20 cellular contexts compared by ENCODE assay signal in the genomic region with DNA sequence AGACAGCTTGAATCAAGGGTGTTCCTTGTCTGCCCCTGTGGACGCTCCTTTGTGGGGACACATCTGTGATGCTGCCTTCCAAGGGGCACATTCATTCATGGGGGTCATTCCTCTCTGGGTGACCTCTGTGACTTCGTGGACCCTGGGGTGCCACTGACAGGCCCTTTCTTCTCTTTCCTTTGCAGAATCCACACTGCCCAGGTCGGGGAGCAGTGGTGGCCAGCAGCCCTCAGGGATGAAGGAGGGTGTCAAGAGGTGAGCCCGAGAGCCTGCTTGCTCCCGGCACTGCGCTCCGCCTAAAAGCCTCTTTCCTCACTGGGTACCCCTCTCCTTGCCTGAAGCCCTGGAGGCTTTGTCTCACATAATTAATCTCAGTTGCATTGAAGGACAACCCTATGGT. TPM values are rescaled to one million over a fixed set of nuclear protein-coding genes. Genes with fewer than 3 reads are reported as not detected.
DNase-seq lines count a peak whose midpoint lies in the region; ATAC-seq and TF ChIP-seq lines count a peak whose summit lies in the region.
"Had no signal": no experiment of that assay in that cellular context is flagged by ENCODE, and none has a peak within 500 bp of the region (broad histone marks: within the 10 kb centered on the region; RNA-seq: fewer than 3 reads in every experiment).

No MANE protein-coding gene starts in this region.

- intact Hi-C loops in activated CD8-positive, alpha-beta T cell treated with anti-CD3 and anti-CD28 coated beads for 36 hours (cut with micrococcal nuclease), result no loop called here
- intact Hi-C loops in dendritic cell treated with granulocyte-macrophage colony-stimulating factor and Interleukin-4, amounts not matched to agents 40 ng/mL and 50 ng/mL, for 4 days (cut with micrococcal nuclease), result no loop called here
- intact Hi-C loops in posterior vena cava (cut with DNase I), result no loop called here

- H3K9me3 Mint-ChIP-seq in activated CD8-positive, alpha-beta T cell treated with anti-CD3 and anti-CD28 coated beads, Interleukin-2, amount 10 ng/mL, durations not matched to agents 7 days and 5 days (ENCODE audit: insufficient read depth), result no peaks in the 10 kb centered on the region
- no peaks in the 10 kb centered on the region for H3K9me3 Mint-ChIP-seq in activated CD8-positive, alpha-beta T cell treated with anti-CD3 and anti-CD28 coated beads for 36 hours
- H3K9me3 Mint-ChIP-seq in dendritic cell treated with granulocyte-macrophage colony-stimulating factor and Interleukin-4, amounts not matched to agents 40 ng/mL and 50 ng/mL, for 4 days, result no peaks in the 10 kb centered on the region
- H3K9me3 Mint-ChIP-seq: CD4-positive, CD25-positive, alpha-beta regulatory T cell; CD8-positive, alpha-beta memory T cell had no signal

- H3K27me3 Mint-ChIP-seq in activated CD8-positive, alpha-beta T cell treated with anti-CD3 and anti-CD28 coated beads, Interleukin-2, amount 10 ng/mL, durations not matched to agents 7 days and 5 days (ENCODE audit: low read depth), result no peaks in the 10 kb centered on the region
- no peaks in the 10 kb centered on the region for H3K27me3 Mint-ChIP-seq in activated CD8-positive, alpha-beta T cell treated with anti-CD3 and anti-CD28 coated beads for 36 hours
- H3K27me3 Mint-ChIP-seq in dendritic cell treated with granulocyte-macrophage colony-stimulating factor and Interleukin-4, amounts not matched to agents 40 ng/mL and 50 ng/mL, for 4 days, result no peaks in the 10 kb centered on the region
- H3K27me3 Mint-ChIP-seq: CD4-positive, CD25-positive, alpha-beta regulatory T cell; CD8-positive, alpha-beta memory T cell had no signal

- no peak for DNase-seq in activated CD8-positive, alpha-beta T cell treated with anti-CD3 and anti-CD28 coated beads, Interleukin-2, amount 10 ng/mL, durations not matched to agents 7 days and 5 days
- no peak for DNase-seq in activated CD8-positive, alpha-beta T cell treated with anti-CD3 and anti-CD28 coated beads for 36 hours
- peak; percentile 76 for DNase-seq in posterior vena cava (ENCODE audit: low spot score)
- no peak for DNase-seq in AG08395 (ENCODE audit: low spot score)
- no peak for DNase-seq in stimulated activated CD4-positive, alpha-beta T cell treated with anti-CD3 and anti-CD28 coated beads, Interleukin-4, amount 100 ng/mL, for 1 hour
- DNase-seq: C1 segment of cervical spinal cord; CD8-positive, alpha-beta memory T cell; COR-L47; DMS 273 treated with DMSO at 0.1 percent for 48 hours; DMS53; EL; H9 had no signal

- no peak overlapping the region for H3K9ac ChIP-seq in BLaER1

- 0 out of 2 replicates have a peak overlapping the region, but pooled peaks have one; percentile 55 for H3K4me2 ChIP-seq in BLaER1
- H3K4me2 ChIP-seq: A549 had no signal

- no peaks in the 10 kb centered on the region for H3K36me3 Mint-ChIP-seq in activated CD8-positive, alpha-beta T cell treated with anti-CD3 and anti-CD28 coated beads, Interleukin-2, amount 10 ng/mL, durations not matched to agents 7 days and 5 days (ENCODE audit: low read depth)
- H3K36me3 Mint-ChIP-seq in activated CD8-positive, alpha-beta T cell treated with anti-CD3 and anti-CD28 coated beads for 36 hours (ENCODE audit: low read depth), result peaks cover 50% of the 10 kb centered on the region
- no peaks in the 10 kb centered on the region for H3K36me3 Mint-ChIP-seq in dendritic cell treated with granulocyte-macrophage colony-stimulating factor and Interleukin-4, amounts not matched to agents 40 ng/mL and 50 ng/mL, for 4 days (ENCODE audit: low read depth)

- no peaks in the 10 kb centered on the region for H3K27me3 ChIP-seq in BLaER1

- H3K4me1 ChIP-seq in BLaER1, result peaks cover 19% of the 10 kb centered on the region
- H3K4me1 ChIP-seq: A549 had no signal

- CTCF ChIA-PET in activated CD8-positive, alpha-beta T cell treated with anti-CD3 and anti-CD28 coated beads, Interleukin-2, amount 10 ng/mL, durations not matched to agents 7 days and 5 days (lab: Charles Lee), result interaction anchor here (1.2 kb wide), 1 partner anchor 21 kb away, joined by 5 read pairs; no protein-coding TSS in a partner anchor
- CTCF ChIA-PET in activated CD8-positive, alpha-beta T cell treated with anti-CD3 and anti-CD28 coated beads for 36 hours (lab: Charles Lee), result no interaction called here

- H3K4me3 ChIP-seq in BLaER1, result no peak overlapping the region
- H3K4me3 ChIP-seq: A549, GM12878 had no signal

- 0 out of 2 replicates have a peak, but pooled peaks cover 9% of the 10 kb centered on the region for H4K20me1 ChIP-seq in BLaER1

- no peak for TF ChIP-seq CTCF in activated CD8-positive, alpha-beta T cell treated with anti-CD3 and anti-CD28 coated beads for 36 hours (IDR thresholded peaks at IDR 0.05)

- peaks cover 26% of the 10 kb centered on the region for H3K9me3 ChIP-seq in BLaER1
- H3K9me3 ChIP-seq: A549 had no signal

- H3K27ac Mint-ChIP-seq in activated CD8-positive, alpha-beta T cell treated with anti-CD3 and anti-CD28 coated beads, Interleukin-2, amount 10 ng/mL, durations not matched to agents 7 days and 5 days, result peak overlapping the region; percentile 57
- H3K27ac Mint-ChIP-seq in activated CD8-positive, alpha-beta T cell treated with anti-CD3 and anti-CD28 coated beads for 36 hours, result no peak overlapping the region
- H3K27ac Mint-ChIP-seq in dendritic cell treated with granulocyte-macrophage colony-stimulating factor and Interleukin-4, amounts not matched to agents 40 ng/mL and 50 ng/mL, for 4 days, result peak overlapping the region; percentile 50
- H3K27ac Mint-ChIP-seq: H9 had no signal

- peaks cover 18% of the 10 kb centered on the region for H3K4me1 Mint-ChIP-seq in activated CD8-positive, alpha-beta T cell treated with anti-CD3 and anti-CD28 coated beads, Interleukin-2, amount 10 ng/mL, durations not matched to agents 7 days and 5 days (ENCODE audit: low read depth)
- H3K4me1 Mint-ChIP-seq in activated CD8-positive, alpha-beta T cell treated with anti-CD3 and anti-CD28 coated beads for 36 hours (ENCODE audit: low read depth), result peaks cover 12% of the 10 kb centered on the region
- peaks cover 20% of the 10 kb centered on the region for H3K4me1 Mint-ChIP-seq in dendritic cell treated with granulocyte-macrophage colony-stimulating factor and Interleukin-4, amounts not matched to agents 40 ng/mL and 50 ng/mL, for 4 days (ENCODE audit: low read depth)
- H3K4me1 Mint-ChIP-seq: H9 had no signal

- no peak overlapping the region for H3K4me3 Mint-ChIP-seq in activated CD8-positive, alpha-beta T cell treated with anti-CD3 and anti-CD28 coated beads, Interleukin-2, amount 10 ng/mL, durations not matched to agents 7 days and 5 days
- H3K4me3 Mint-ChIP-seq in activated CD8-positive, alpha-beta T cell treated with anti-CD3 and anti-CD28 coated beads for 36 hours, result no peak overlapping the region
- H3K4me3 Mint-ChIP-seq in dendritic cell treated with granulocyte-macrophage colony-stimulating factor and Interleukin-4, amounts not matched to agents 40 ng/mL and 50 ng/mL, for 4 days, result no peak overlapping the region
- H3K4me3 Mint-ChIP-seq: CD4-positive, CD25-positive, alpha-beta regulatory T cell; H9 had no signal

- ATAC-seq in activated CD8-positive, alpha-beta T cell treated with anti-CD3 and anti-CD28 coated beads, Interleukin-2, amount 10 ng/mL, durations not matched to agents 7 days and 5 days, result no peak
- ATAC-seq in activated CD8-positive, alpha-beta T cell treated with anti-CD3 and anti-CD28 coated beads for 36 hours, result no peak
- no peak for ATAC-seq in HG02588 (IDR thresholded peaks at IDR 0.05; ENCODE audit: unreplicated experiment)
- ATAC-seq: A549 had no signal

- peaks cover 73% of the 10 kb centered on the region for H3K36me3 ChIP-seq in BLaER1

- POLR2A ChIA-PET in activated CD8-positive, alpha-beta T cell treated with anti-CD3 and anti-CD28 coated beads, Interleukin-2, amount 10 ng/mL, durations not matched to agents 7 days and 5 days (lab: Charles Lee), result no interaction called here
- POLR2A ChIA-PET in activated CD8-positive, alpha-beta T cell treated with anti-CD3 and anti-CD28 coated beads for 36 hours (lab: Charles Lee), result no interaction called here

- H3K27ac ChIP-seq in BLaER1, result no peak overlapping the region
- H3K27ac ChIP-seq: 22Rv1, A549, HL-60 had no signal

RNA-seq across cellular contexts. Expression of a gene that starts 26.3 kb away (rescaled TPM):
- total RNA-seq in activated CD8-positive, alpha-beta T cell treated with anti-CD3 and anti-CD28 coated beads, Interleukin-2, amount 10 ng/mL, durations not matched to agents 7 days and 5 days, result 1 to 10 TPM; 5.1 to 6.2 TPM
- 10 to 100 TPM; 16.6 to 21.2 TPM for total RNA-seq in activated CD8-positive, alpha-beta T cell treated with anti-CD3 and anti-CD28 coated beads for 36 hours
- total RNA-seq in posterior vena cava, result 10 to 100 TPM in 1 of 2 donors, 1 to 10 TPM in 1; 7.3 to 10.1 TPM
